ENCODE assay signal across 1 cellular context in the genomic region with DNA sequence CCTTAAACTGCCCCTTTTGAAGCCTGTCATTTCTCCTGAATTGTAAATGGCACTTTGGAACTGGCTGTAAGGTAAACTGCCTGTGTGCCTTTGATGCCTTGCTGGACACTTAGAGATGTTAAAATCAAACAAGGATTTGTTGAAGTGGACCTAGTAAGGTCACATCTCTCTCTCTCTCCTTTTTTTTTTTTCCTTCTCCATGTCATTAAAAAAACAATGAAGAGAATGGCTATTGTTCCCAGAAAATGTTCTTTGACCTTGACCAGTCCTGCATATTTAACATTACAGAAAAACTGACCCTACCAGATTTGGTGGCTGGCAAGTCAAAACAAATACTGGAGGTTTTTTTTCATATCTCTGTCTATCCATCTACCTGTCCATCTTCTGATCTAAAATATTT.
TF ChIP-seq lines count a peak whose summit lies in the region.

No MANE protein-coding gene starts in this region.

TF ChIP-seq in IMR-90, 13 proteins besides CTCF, POLR2A, EP300 and RAD21:
- no peak for TF ChIP-seq MXI1 (IDR thresholded peaks at IDR 0.05; ENCODE audit: borderline replicate concordance, low read depth, low read length)
- no peak for TF ChIP-seq RCOR1 (IDR thresholded peaks at IDR 0.05; ENCODE audit: insufficient replicate concordance, low read length)
- TF ChIP-seq CHD1 (IDR thresholded peaks at IDR 0.05; ENCODE audit: low read depth, low read length), result no peak
- no peak for TF ChIP-seq MAFK (IDR thresholded peaks at IDR 0.05; ENCODE audit: low read depth, low read length)
- TF ChIP-seq BHLHE40 (IDR thresholded peaks at IDR 0.05; ENCODE audit: low read depth, low read length), result no peak
- TF ChIP-seq NFE2L2 (IDR thresholded peaks at IDR 0.05; ENCODE audit: low read depth, low read length), result no peak
- TF ChIP-seq CEBPB (IDR thresholded peaks at IDR 0.05; ENCODE audit: low read depth, low read length), result no peak
- TF ChIP-seq MAZ (IDR thresholded peaks at IDR 0.05; ENCODE audit: borderline replicate concordance, low read depth, low read length), result no peak
- TF ChIP-seq, protein P1, sequence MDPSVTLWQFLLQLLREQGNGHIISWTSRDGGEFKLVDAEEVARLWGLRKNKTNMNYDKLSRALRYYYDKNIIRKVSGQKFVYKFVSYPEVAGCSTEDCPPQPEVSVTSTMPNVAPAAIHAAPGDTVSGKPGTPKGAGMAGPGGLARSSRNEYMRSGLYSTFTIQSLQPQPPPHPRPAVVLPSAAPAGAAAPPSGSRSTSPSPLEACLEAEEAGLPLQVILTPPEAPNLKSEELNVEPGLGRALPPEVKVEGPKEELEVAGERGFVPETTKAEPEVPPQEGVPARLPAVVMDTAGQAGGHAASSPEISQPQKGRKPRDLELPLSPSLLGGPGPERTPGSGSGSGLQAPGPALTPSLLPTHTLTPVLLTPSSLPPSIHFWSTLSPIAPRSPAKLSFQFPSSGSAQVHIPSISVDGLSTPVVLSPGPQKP (IDR thresholded peaks at IDR 0.05; ENCODE audit: borderline replicate concordance, low read depth, low read length), result no peak
- no peak for TF ChIP-seq RFX5 (IDR thresholded peaks at IDR 0.05; ENCODE audit: low read depth, low read length)
- no peak for TF ChIP-seq FOS (IDR thresholded peaks at IDR 0.05; ENCODE audit: low read depth, low read length)
- TF ChIP-seq SMC3 (IDR thresholded peaks at IDR 0.05; ENCODE audit: low read depth, low read length), result no peak
- no peak for TF ChIP-seq USF2 (IDR thresholded peaks at IDR 0.05; ENCODE audit: low read depth, low read length)
TF ChIP-seq in IMR-90: peak in this region for 0.
